In the genomic region with DNA sequence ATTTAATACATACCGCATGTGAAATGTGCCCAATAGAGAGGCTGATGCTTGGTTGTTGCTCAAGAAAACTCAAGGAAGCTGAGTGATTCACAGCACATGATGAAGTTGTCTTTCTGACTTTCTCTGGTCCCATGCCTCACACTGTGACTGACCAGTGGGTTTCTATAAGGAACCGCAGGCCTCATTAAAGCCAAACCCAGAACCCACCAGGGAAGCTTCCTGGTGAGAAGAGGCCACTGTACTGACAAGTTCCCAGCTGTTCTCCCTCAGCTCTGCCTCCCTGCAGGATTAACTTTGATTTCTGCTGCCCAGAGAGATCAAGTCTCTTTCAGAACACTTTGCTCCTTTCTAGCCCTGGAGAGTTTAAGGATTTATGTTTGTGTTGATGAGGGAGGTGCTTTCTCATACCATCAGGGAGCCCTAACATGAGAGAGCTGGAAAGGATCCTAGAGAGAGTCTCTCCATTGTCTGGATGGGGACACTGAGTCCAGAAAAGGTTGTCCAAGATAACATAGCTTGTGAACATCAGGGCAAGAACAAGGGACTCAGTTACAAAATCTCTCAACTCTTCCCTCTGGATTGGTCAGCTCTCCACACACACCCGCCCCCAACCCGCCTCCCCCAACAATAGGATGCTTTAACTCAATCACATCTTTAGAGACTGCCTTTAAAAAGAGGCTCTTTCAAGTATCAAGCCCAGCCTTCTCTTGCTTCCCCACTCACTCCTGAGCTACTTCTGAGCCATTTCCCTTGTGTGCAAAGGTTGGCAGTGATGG, we compare ENCODE assay signal across 15 cellular contexts.
"Had no signal": no experiment of that assay in that cellular context is flagged by ENCODE, and none has a peak within 500 bp of the region (broad histone marks: within the 10 kb centered on the region; RNA-seq: fewer than 3 reads in every experiment).

No MANE protein-coding gene starts in this region.

- DNase-seq: activated CD4-positive, alpha-beta T cell treated with anti-CD3 and anti-CD28 coated beads for 1 hour; activated CD4-positive, alpha-beta T cell treated with anti-CD3 and anti-CD28 coated beads, Interleukin-2, amount 50 U/mL, for 48 hours; activated naive CD4-positive, alpha-beta T cell treated with Interleukin-2 at 50 U/mL for 16 hours; left lung; nephron progenitor cell; occipital lobe; right cardiac atrium; spleen; stimulated activated naive CD8-positive, alpha-beta T cell treated with anti-CD3 and anti-CD28 coated beads, Interleukin-15, amount 100 ng/mL, for 72 hours; T-helper 1 cell had no signal

- H3K27ac ChIP-seq: ascending aorta, epithelial cell of prostate, hepatocyte, left lung, spleen, thoracic aorta had no signal

- H3K4me1 Mint-ChIP-seq: activated T-helper 17 cell treated with anti-CD3 and anti-CD28 coated beads, Interleukin-2, amount 50 U/mL, for 72 hours; stimulated activated naive CD8-positive, alpha-beta T cell treated with anti-CD3 and anti-CD28 coated beads, Interleukin-15, amount 100 ng/mL, for 72 hours had no signal

- H3K4me3 ChIP-seq: ascending aorta, hepatocyte, left lung, spleen, thoracic aorta had no signal

- H3K36me3 ChIP-seq: ascending aorta, left lung, spleen, thoracic aorta had no signal

- H3K4me2 ChIP-seq: hepatocyte had no signal

- H3K9me3 ChIP-seq: ascending aorta, left lung, spleen, thoracic aorta had no signal

- H3K27me3 ChIP-seq: ascending aorta, hepatocyte had no signal

- H3K4me3 Mint-ChIP-seq: activated T-helper 17 cell treated with anti-CD3 and anti-CD28 coated beads, Interleukin-2, amount 50 U/mL, for 72 hours; nephron progenitor cell; stimulated activated naive CD8-positive, alpha-beta T cell treated with anti-CD3 and anti-CD28 coated beads, Interleukin-15, amount 100 ng/mL, for 72 hours had no signal

- H3K4me1 ChIP-seq: left lung, spleen had no signal

- H3K27ac Mint-ChIP-seq: activated T-helper 17 cell treated with anti-CD3 and anti-CD28 coated beads, Interleukin-2, amount 50 U/mL, for 72 hours; nephron progenitor cell had no signal

- H2AFZ ChIP-seq: hepatocyte had no signal

- H3K9me3 Mint-ChIP-seq: activated T-helper 17 cell treated with anti-CD3 and anti-CD28 coated beads, Interleukin-2, amount 50 U/mL, for 72 hours; stimulated activated naive CD8-positive, alpha-beta T cell treated with anti-CD3 and anti-CD28 coated beads, Interleukin-15, amount 100 ng/mL, for 72 hours had no signal

- H3K79me2 ChIP-seq: hepatocyte had no signal
